ENCODE assay signal across 1 cellular context in the genomic region with DNA sequence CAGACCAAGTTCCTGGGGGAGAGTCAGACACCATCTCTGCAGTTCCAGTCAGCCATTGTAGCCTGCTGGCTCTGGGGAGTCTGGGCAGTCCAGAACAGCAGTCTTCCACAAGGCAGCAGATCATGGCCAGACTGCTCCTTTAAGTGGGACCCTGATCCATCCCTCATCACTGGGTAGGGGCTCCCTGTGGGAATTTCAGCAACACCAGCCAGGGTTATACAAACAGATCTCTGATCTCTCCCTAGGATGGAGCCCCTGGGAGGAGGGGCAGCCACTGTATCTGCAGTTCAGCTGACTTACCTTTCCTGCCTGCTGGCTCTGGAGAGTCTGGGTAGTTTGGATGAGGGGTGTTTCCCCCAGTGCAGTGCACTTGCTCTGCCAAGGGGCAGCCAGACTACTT.
TF ChIP-seq lines count a peak whose summit lies in the region.

No MANE protein-coding gene starts in this region.

TF ChIP-seq in HepG2, 621 proteins besides CTCF, POLR2A, EP300 and RAD21 (continued from another document):
- TF ChIP-seq, protein P1, sequence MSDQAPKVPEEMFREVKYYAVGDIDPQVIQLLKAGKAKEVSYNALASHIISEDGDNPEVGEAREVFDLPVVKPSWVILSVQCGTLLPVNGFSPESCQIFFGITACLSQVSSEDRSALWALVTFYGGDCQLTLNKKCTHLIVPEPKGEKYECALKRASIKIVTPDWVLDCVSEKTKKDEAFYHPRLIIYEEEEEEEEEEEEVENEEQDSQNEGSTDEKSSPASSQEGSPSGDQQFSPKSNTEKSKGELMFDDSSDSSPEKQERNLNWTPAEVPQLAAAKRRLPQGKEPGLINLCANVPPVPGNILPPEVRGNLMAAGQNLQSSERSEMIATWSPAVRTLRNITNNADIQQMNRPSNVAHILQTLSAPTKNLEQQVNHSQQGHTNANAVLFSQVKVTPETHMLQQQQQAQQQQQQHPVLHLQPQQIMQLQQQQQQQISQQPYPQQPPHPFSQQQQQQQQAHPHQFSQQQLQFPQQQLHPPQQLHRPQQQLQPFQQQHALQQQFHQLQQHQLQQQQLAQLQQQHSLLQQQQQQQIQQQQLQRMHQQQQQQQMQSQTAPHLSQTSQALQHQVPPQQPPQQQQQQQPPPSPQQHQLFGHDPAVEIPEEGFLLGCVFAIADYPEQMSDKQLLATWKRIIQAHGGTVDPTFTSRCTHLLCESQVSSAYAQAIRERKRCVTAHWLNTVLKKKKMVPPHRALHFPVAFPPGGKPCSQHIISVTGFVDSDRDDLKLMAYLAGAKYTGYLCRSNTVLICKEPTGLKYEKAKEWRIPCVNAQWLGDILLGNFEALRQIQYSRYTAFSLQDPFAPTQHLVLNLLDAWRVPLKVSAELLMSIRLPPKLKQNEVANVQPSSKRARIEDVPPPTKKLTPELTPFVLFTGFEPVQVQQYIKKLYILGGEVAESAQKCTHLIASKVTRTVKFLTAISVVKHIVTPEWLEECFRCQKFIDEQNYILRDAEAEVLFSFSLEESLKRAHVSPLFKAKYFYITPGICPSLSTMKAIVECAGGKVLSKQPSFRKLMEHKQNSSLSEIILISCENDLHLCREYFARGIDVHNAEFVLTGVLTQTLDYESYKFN (CRISPR knock-in tag; conservative IDR thresholded peaks at IDR 0.05): peak; percentile 59
- TF ChIP-seq POGZ (CRISPR knock-in tag; IDR thresholded peaks at IDR 0.05) (peak; percentile 29; the same call in 1 of the 2 replicates), ZMYM4 (CRISPR knock-in tag; IDR thresholded peaks at IDR 0.05) (peak; percentile 45), ZNF263 (CRISPR knock-in tag; IDR thresholded peaks at IDR 0.05) (peak; percentile 87), ZNF577 (CRISPR knock-in tag; IDR thresholded peaks at IDR 0.05; ENCODE audit: borderline replicate concordance, low read depth) (no peak), RARG (CRISPR knock-in tag; IDR thresholded peaks at IDR 0.05; ENCODE audit: low read depth) (no peak)
- TF ChIP-seq, protein P2, sequence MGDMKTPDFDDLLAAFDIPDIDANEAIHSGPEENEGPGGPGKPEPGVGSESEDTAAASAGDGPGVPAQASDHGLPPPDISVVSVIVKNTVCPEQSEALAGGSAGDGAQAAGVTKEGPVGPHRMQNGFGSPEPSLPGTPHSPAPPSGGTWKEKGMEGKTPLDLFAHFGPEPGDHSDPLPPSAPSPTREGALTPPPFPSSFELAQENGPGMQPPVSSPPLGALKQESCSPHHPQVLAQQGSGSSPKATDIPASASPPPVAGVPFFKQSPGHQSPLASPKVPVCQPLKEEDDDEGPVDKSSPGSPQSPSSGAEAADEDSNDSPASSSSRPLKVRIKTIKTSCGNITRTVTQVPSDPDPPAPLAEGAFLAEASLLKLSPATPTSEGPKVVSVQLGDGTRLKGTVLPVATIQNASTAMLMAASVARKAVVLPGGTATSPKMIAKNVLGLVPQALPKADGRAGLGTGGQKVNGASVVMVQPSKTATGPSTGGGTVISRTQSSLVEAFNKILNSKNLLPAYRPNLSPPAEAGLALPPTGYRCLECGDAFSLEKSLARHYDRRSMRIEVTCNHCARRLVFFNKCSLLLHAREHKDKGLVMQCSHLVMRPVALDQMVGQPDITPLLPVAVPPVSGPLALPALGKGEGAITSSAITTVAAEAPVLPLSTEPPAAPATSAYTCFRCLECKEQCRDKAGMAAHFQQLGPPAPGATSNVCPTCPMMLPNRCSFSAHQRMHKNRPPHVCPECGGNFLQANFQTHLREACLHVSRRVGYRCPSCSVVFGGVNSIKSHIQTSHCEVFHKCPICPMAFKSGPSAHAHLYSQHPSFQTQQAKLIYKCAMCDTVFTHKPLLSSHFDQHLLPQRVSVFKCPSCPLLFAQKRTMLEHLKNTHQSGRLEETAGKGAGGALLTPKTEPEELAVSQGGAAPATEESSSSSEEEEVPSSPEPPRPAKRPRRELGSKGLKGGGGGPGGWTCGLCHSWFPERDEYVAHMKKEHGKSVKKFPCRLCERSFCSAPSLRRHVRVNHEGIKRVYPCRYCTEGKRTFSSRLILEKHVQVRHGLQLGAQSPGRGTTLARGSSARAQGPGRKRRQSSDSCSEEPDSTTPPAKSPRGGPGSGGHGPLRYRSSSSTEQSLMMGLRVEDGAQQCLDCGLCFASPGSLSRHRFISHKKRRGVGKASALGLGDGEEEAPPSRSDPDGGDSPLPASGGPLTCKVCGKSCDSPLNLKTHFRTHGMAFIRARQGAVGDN (CRISPR knock-in tag; IDR thresholded peaks at IDR 0.05): 0 out of 2 replicates have a peak, but pooled peaks have one; percentile 12
- TF ChIP-seq, protein P3, sequence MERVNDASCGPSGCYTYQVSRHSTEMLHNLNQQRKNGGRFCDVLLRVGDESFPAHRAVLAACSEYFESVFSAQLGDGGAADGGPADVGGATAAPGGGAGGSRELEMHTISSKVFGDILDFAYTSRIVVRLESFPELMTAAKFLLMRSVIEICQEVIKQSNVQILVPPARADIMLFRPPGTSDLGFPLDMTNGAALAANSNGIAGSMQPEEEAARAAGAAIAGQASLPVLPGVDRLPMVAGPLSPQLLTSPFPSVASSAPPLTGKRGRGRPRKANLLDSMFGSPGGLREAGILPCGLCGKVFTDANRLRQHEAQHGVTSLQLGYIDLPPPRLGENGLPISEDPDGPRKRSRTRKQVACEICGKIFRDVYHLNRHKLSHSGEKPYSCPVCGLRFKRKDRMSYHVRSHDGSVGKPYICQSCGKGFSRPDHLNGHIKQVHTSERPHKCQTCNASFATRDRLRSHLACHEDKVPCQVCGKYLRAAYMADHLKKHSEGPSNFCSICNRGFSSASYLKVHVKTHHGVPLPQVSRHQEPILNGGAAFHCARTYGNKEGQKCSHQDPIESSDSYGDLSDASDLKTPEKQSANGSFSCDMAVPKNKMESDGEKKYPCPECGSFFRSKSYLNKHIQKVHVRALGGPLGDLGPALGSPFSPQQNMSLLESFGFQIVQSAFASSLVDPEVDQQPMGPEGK (CRISPR knock-in tag; IDR thresholded peaks at IDR 0.05): peak; percentile 77
- TF ChIP-seq, protein P4, sequence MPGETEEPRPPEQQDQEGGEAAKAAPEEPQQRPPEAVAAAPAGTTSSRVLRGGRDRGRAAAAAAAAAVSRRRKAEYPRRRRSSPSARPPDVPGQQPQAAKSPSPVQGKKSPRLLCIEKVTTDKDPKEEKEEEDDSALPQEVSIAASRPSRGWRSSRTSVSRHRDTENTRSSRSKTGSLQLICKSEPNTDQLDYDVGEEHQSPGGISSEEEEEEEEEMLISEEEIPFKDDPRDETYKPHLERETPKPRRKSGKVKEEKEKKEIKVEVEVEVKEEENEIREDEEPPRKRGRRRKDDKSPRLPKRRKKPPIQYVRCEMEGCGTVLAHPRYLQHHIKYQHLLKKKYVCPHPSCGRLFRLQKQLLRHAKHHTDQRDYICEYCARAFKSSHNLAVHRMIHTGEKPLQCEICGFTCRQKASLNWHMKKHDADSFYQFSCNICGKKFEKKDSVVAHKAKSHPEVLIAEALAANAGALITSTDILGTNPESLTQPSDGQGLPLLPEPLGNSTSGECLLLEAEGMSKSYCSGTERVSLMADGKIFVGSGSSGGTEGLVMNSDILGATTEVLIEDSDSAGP (CRISPR knock-in tag; IDR thresholded peaks at IDR 0.05; ENCODE audit: borderline replicate concordance): peak; percentile 93
- TF ChIP-seq, protein P5, sequence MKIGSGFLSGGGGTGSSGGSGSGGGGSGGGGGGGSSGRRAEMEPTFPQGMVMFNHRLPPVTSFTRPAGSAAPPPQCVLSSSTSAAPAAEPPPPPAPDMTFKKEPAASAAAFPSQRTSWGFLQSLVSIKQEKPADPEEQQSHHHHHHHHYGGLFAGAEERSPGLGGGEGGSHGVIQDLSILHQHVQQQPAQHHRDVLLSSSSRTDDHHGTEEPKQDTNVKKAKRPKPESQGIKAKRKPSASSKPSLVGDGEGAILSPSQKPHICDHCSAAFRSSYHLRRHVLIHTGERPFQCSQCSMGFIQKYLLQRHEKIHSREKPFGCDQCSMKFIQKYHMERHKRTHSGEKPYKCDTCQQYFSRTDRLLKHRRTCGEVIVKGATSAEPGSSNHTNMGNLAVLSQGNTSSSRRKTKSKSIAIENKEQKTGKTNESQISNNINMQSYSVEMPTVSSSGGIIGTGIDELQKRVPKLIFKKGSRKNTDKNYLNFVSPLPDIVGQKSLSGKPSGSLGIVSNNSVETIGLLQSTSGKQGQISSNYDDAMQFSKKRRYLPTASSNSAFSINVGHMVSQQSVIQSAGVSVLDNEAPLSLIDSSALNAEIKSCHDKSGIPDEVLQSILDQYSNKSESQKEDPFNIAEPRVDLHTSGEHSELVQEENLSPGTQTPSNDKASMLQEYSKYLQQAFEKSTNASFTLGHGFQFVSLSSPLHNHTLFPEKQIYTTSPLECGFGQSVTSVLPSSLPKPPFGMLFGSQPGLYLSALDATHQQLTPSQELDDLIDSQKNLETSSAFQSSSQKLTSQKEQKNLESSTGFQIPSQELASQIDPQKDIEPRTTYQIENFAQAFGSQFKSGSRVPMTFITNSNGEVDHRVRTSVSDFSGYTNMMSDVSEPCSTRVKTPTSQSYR (CRISPR knock-in tag; IDR thresholded peaks at IDR 0.05; ENCODE audit: borderline replicate concordance): peak; percentile 42; the same call in 1 of the 2 replicates
- TF ChIP-seq, protein P6, sequence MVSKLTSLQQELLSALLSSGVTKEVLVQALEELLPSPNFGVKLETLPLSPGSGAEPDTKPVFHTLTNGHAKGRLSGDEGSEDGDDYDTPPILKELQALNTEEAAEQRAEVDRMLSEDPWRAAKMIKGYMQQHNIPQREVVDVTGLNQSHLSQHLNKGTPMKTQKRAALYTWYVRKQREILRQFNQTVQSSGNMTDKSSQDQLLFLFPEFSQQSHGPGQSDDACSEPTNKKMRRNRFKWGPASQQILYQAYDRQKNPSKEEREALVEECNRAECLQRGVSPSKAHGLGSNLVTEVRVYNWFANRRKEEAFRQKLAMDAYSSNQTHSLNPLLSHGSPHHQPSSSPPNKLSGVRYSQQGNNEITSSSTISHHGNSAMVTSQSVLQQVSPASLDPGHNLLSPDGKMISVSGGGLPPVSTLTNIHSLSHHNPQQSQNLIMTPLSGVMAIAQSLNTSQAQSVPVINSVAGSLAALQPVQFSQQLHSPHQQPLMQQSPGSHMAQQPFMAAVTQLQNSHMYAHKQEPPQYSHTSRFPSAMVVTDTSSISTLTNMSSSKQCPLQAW (CRISPR knock-in tag; IDR thresholded peaks at IDR 0.05): peak; percentile 55; the same call in 1 of the 2 replicates
